ENCODE assay signal across 8 cellular contexts in the genomic region with DNA sequence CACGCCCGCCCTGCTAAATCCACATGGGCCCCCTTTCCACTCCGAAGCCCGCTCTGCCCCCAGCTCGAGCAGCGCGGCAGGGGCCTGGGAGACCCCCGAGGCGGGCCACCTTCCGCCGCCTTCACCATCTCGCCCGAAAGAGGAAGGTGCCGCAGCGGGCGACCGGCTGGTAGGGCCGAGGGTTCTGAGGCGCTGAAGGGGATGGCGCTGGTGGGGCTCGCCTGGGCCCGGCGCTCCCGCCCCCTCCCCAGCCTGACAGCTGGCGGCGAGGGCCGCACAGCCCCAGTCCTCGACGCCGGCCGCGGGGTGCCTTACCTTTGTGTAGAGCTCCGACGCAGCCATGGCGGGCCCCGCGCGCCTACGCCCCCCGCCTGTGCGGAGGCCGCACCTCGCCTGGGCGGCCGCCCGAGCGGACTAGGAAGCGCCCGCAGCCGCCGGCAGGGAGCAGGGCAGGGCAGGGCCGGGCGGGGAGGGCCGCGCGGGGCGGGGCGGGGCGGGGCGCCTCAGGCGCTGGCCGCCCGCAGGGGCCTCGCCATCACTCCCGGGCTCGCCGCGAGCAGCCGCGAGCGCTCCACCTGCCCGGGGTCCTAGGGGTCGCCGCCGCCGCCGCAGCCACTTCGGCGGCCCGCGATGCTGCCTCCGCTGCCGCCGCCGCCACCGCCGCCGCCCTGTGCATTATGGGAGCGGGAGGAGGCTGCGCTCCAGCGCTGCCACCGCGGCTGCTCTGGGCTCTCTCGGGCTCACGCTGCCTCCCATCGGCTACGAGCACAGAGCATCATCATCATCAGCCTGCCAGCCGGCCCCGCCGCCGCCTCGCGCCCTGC. TPM values are rescaled to one million over a fixed set of nuclear protein-coding genes. Genes with fewer than 3 reads are reported as not detected.
DNase-seq lines count a peak whose midpoint lies in the region; ATAC-seq, FAIRE-seq and TF ChIP-seq lines count a peak whose summit lies in the region.

MYO5A (minus strand) TSS at position 416 of the 824 bp plus-strand sequence; CDS start at position 342, 74 bp downstream.

- peaks cover 34% of the 10 kb centered on the region for H3K27me3 Mint-ChIP-seq in astrocyte (ENCODE audit: low read depth, unreplicated experiment)

- intact Hi-C loops in sciatic nerve (cut with DNase I): no loop called here

- peaks cover 1% of the 10 kb centered on the region for H3K9me3 Mint-ChIP-seq in astrocyte (ENCODE audit: unreplicated experiment)

- H3K9me3 ChIP-seq in MM.1S (replicated peaks; ENCODE audit: insufficient read depth, low read length) (no peaks in the 10 kb centered on the region), astrocyte (ENCODE audit: insufficient read depth, low read depth, low read length) (no peaks in the 10 kb centered on the region)

- H3K9ac ChIP-seq in MM.1S (ENCODE audit: low read length) (peak within 1 kb of the TSS; percentile 79), astrocyte (ENCODE audit: low read length) (peak within 1 kb of the TSS; percentile 81)

- TF ChIP-seq CTCF in MM.1S (IDR thresholded peaks at IDR 0.05; ENCODE audit: low read length) (peak; percentile 8), astrocyte (IDR thresholded peaks at IDR 0.05; ENCODE audit: insufficient read depth, low read depth, low read length) (no peak)

- H3K4me1 ChIP-seq in MM.1S (ENCODE audit: low read length) (peaks cover 31% of the 10 kb centered on the region), astrocyte (ENCODE audit: insufficient read depth, low read length) (peaks cover 15% of the 10 kb centered on the region)

- H3F3A ChIP-seq in MM.1S (ENCODE audit: insufficient read depth, low read length): peaks cover 10% of the 10 kb centered on the region; the same call in 1 of the 2 replicates

- H3K27ac ChIP-seq in MM.1S (ENCODE audit: low read length) (peak within 1 kb of the TSS; percentile 78), astrocyte (ENCODE audit: low read depth, low read length) (peak within 1 kb of the TSS; percentile 47)

- H3K27me3 ChIP-seq in MM.1S (replicated peaks; ENCODE audit: insufficient read depth, low read length): no peaks in the 10 kb centered on the region
- H3K27me3 ChIP-seq in astrocyte (ENCODE audit: insufficient read depth, low read length): peaks cover 14% of the 10 kb centered on the region

- H3K36me3 ChIP-seq in MM.1S (replicated peaks; ENCODE audit: insufficient read depth, low read length) (no peaks in the 10 kb centered on the region), astrocyte (ENCODE audit: insufficient read depth, low read length) (no peaks in the 10 kb centered on the region)

- peak; percentile 82 for FAIRE-seq in GM12891 (lab: Jason Lieb, UNC)
- no peak for FAIRE-seq in astrocyte (lab: Jason Lieb, UNC)

- H4K20me1 ChIP-seq in MM.1S (ENCODE audit: insufficient read depth, low read length) (no peaks in the 10 kb centered on the region), astrocyte (ENCODE audit: insufficient read depth, low read length) (peaks cover 33% of the 10 kb centered on the region)

- TF ChIP-seq POLR2A in GM12891 (IDR thresholded peaks at IDR 0.05; ENCODE audit: low read depth, low read length): no peak

- peak within 1 kb of the TSS; percentile 70 for H2AFZ ChIP-seq in MM.1S (ENCODE audit: low read length)
- H2AFZ ChIP-seq in astrocyte (ENCODE audit: low read depth, low read length): peak within 1 kb of the TSS; percentile 95

- H3K4me2 ChIP-seq in MM.1S (ENCODE audit: low read depth, low read length) (peak within 1 kb of the TSS; percentile 80), astrocyte (ENCODE audit: low read length) (peak within 1 kb of the TSS; percentile 96)

- H3K79me2 ChIP-seq in MM.1S (ENCODE audit: low read length) (peaks cover 58% of the 10 kb centered on the region), astrocyte (ENCODE audit: insufficient read depth, low read length) (peaks cover 45% of the 10 kb centered on the region)

- H3K9me2 ChIP-seq in MM.1S (replicated peaks; ENCODE audit: insufficient read depth, low read length): no peaks in the 10 kb centered on the region

- no peaks in the 10 kb centered on the region for H3K36me3 Mint-ChIP-seq in astrocyte (ENCODE audit: low read depth, unreplicated experiment)

- peak within 1 kb of the TSS; percentile 4 for H3K27ac Mint-ChIP-seq in astrocyte (ENCODE audit: unreplicated experiment)

- peak within 1 kb of the TSS; percentile 98 for H3K4me3 Mint-ChIP-seq in astrocyte (ENCODE audit: unreplicated experiment)

- H3K4me3 ChIP-seq in MM.1S (ENCODE audit: low read length) (peak within 1 kb of the TSS; percentile 94), astrocyte (ENCODE audit: insufficient read depth, low read depth, low read length) (peak within 1 kb of the TSS; percentile 77)

- DNase-seq in GM12891 (ENCODE audit: insufficient read length, low spot score) (peak; percentile 65), HCEC 1CT (peak; percentile 80), MM.1S (peak; percentile 86), T-helper 22 cell (ENCODE audit: low read depth) (peak; percentile 72), astrocyte (ENCODE audit: low read depth) (peak; percentile 40), hippocampal formation (lab: John Stamatoyannopoulos, UW) (peak; percentile 78 to 82), sciatic nerve (ENCODE audit: low spot score) (peak; percentile 77), cortex of kidney (lab: John Stamatoyannopoulos, UW) (no peak)

- peak; percentile 84 for ATAC-seq in sciatic nerve

- H3K4me1 Mint-ChIP-seq in astrocyte (ENCODE audit: low read depth, unreplicated experiment): no peaks in the 10 kb centered on the region

TF ChIP-seq in GM12891, 5 proteins besides CTCF, POLR2A, EP300 and RAD21:
- TF ChIP-seq POU2F2 (IDR thresholded peaks at IDR 0.05; ENCODE audit: low read depth, low read length) (no peak), TAF1 (IDR thresholded peaks at IDR 0.05; ENCODE audit: low read depth, low read length) (no peak), POLR2AphosphoS5 (IDR thresholded peaks at IDR 0.05; ENCODE audit: low read depth, low read length) (no peak), PAX5 (IDR thresholded peaks at IDR 0.05; ENCODE audit: insufficient read depth, low read length, severe bottlenecking) (no peak), SPI1 (IDR thresholded peaks at IDR 0.05; ENCODE audit: low read depth, low read length) (no peak)

RNA-seq across cellular contexts. Expression of gene MYO5A, which starts in this region (rescaled TPM):
- 6.3 TPM for polyA plus RNA-seq in GM12891 (2012; ENCODE audit: low read depth, missing spikeins)
- total RNA-seq in astrocyte (47.6 and 47.7 TPM in 2 replicates), sciatic nerve (30.2 TPM)
